ENCODE assay signal across 9 cellular contexts in the genomic region with DNA sequence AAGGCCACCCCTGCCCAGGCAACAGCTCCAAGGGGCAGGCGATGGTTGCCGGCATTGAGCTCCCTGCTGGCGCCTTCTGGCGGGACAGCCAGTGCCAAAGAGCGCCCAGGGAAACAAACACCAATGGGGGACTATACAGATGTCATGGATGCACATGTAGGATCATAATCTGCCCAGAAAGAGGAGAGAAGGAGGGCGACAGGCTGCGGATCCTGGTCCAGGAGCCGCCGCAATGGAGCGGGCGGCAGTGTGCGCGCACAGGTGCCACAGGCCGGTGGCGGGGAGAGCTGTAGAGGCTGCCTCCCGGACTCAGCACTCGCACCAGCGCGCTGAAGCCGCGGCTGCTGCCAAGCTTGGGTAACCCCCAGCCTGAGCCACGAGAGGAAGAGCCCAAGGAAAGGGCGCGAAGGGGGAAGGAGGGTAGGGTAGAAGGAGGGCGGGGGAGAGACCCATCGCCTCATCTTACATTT. TPM values are rescaled to one million over a fixed set of nuclear protein-coding genes. Genes with fewer than 3 reads are reported as not detected.
DNase-seq lines count a peak whose midpoint lies in the region; ATAC-seq and TF ChIP-seq lines count a peak whose summit lies in the region.
"Had no signal": no experiment of that assay in that cellular context is flagged by ENCODE, and none has a peak within 500 bp of the region (broad histone marks: within the 10 kb centered on the region; RNA-seq: fewer than 3 reads in every experiment).

No MANE protein-coding gene starts in this region.

- DNase-seq in A673 (ENCODE audit: low spot score) (peak; percentile 55), NCI-H1092 treated with DMSO at 0.1 percent for 48 hours (lab: John Stamatoyannopoulos, UW) (peak; percentile 82), astrocyte of the cerebellum (ENCODE audit: low read depth) (no peak), mesendoderm (peak; percentile 86), T-helper 17 cell (no peak), SW480 (ENCODE audit: low spot score) (no peak)
- DNase-seq in NK-92 treated with Interleukin-12 subunit alpha and Interleukin-12 subunit beta, amount 100 ng/mL, for 24 hours (lab: John Stamatoyannopoulos, UW): no peak
- DNase-seq: activated CD8-positive, alpha-beta T cell treated with anti-CD3 and anti-CD28 coated beads, Interleukin-2, amount 10 ng/mL, durations not matched to agents 7 days and 5 days had no signal

- no peak overlapping the region for H4K5ac ChIP-seq in mesendoderm (ENCODE audit: low read length)

- no peak overlapping the region for H2BK120ac ChIP-seq in mesendoderm (ENCODE audit: low read depth, low read length)

- no peak overlapping the region for H3K4me3 Mint-ChIP-seq in T-helper 17 cell
- H3K4me3 Mint-ChIP-seq: activated CD8-positive, alpha-beta T cell treated with anti-CD3 and anti-CD28 coated beads, Interleukin-2, amount 10 ng/mL, durations not matched to agents 7 days and 5 days had no signal

- peak overlapping the region; percentile 73 for H3K27ac ChIP-seq in A673 (ENCODE audit: low read depth, low read length, poor library complexity, severe bottlenecking)
- H3K27ac ChIP-seq in mesendoderm (ENCODE audit: low read depth, low read length): no peak overlapping the region

- no peak overlapping the region for H4K8ac ChIP-seq in mesendoderm (ENCODE audit: low read depth, low read length)

- intact Hi-C loops in A673 (cut with micrococcal nuclease; ENCODE audit: unreplicated experiment): no loop called here

- H2AK5ac ChIP-seq in mesendoderm (ENCODE audit: low read length): no peak overlapping the region

- WGBS in mesendoderm (ENCODE audit: extremely low coverage, insufficient coverage, low lambda C conversion rate): no CpG with 5 or more reads among the region's 26 CpGs

- 0 out of 2 replicates have a peak, but pooled peaks have one; percentile 16 for TF ChIP-seq CTCF in A673 (conservative IDR thresholded peaks at IDR 0.05; ENCODE audit: low read depth, low read length)
- peak; percentile 6 for TF ChIP-seq CTCF in astrocyte of the cerebellum (IDR thresholded peaks at IDR 0.05; ENCODE audit: low read depth, low read length, missing control alignments)

- peaks cover 33% of the 10 kb centered on the region for H3K27me3 Mint-ChIP-seq in T-helper 17 cell

- CTCF ChIA-PET in A673 (lab: Charles Lee): no interaction called here

- H2BK5ac ChIP-seq in mesendoderm (ENCODE audit: low read length): no peak overlapping the region

- in situ Hi-C loops in astrocyte of the cerebellum (cut with HindIII; ENCODE audit: low sequenced_read_pairs): no loop called here

- no peak overlapping the region for H3K23ac ChIP-seq in mesendoderm (ENCODE audit: low read length)

- POLR2A ChIA-PET in A673 (lab: Charles Lee; ENCODE audit: low non-redundant PET): interaction anchor here (0.6 kb wide), 1 partner anchor 10 kb away, joined by 3 read pairs; no protein-coding TSS in a partner anchor

- H3K36me3 Mint-ChIP-seq in T-helper 17 cell (ENCODE audit: low read depth): no peaks in the 10 kb centered on the region

- peak overlapping the region; percentile 85 for H3K4me2 ChIP-seq in mesendoderm (ENCODE audit: low read length)

- H3K27me3 ChIP-seq in A673 (replicated peaks; ENCODE audit: insufficient read depth, low read depth, low read length, poor library complexity): peaks cover 18% of the 10 kb centered on the region
- H3K27me3 ChIP-seq in mesendoderm (ENCODE audit: insufficient read depth, low read length, poor library complexity): no peaks in the 10 kb centered on the region

- no peak overlapping the region for H3K4ac ChIP-seq in mesendoderm (ENCODE audit: low read depth, low read length)

- H3K4me3 ChIP-seq in A673 (ENCODE audit: low read depth, low read length, poor library complexity, severe bottlenecking) (peak overlapping the region; percentile 57), astrocyte of the cerebellum (ENCODE audit: low read depth, low read length) (peak overlapping the region; percentile 41), mesendoderm (ENCODE audit: low read length) (peak overlapping the region; percentile 47)

- H3K79me1 ChIP-seq in mesendoderm (ENCODE audit: low read length): no peaks in the 10 kb centered on the region

- peaks cover 2% of the 10 kb centered on the region for H3K4me1 Mint-ChIP-seq in T-helper 17 cell

- H3K9ac ChIP-seq in mesendoderm (ENCODE audit: low read length): peak overlapping the region; percentile 64

- no peak overlapping the region for H3K18ac ChIP-seq in mesendoderm (ENCODE audit: low read length)

- no peaks in the 10 kb centered on the region for H3K9me3 ChIP-seq in A673 (ENCODE audit: low read depth, low read length, poor library complexity, severe bottlenecking)
- H3K9me3 ChIP-seq in T-helper 17 cell (ENCODE audit: control insufficient read depth, low read length, poor library complexity, severe bottlenecking): no peaks in the 10 kb centered on the region

- H3K27ac Mint-ChIP-seq in T-helper 17 cell: no peak overlapping the region
- H3K27ac Mint-ChIP-seq: activated CD8-positive, alpha-beta T cell treated with anti-CD3 and anti-CD28 coated beads, Interleukin-2, amount 10 ng/mL, durations not matched to agents 7 days and 5 days had no signal

- BruUV-seq in A673 (replicated peaks; lab: Mats Ljungman, UMichigan): no TSS peak

- H3K4me1 ChIP-seq in A673 (ENCODE audit: insufficient read depth, low read length, poor library complexity, severe bottlenecking) (no peaks in the 10 kb centered on the region), mesendoderm (ENCODE audit: control insufficient read depth, low read depth, low read length) (no peaks in the 10 kb centered on the region)

- H2BK15ac ChIP-seq in mesendoderm (replicated peaks; ENCODE audit: low read depth): no peak overlapping the region

- H3K79me2 ChIP-seq in mesendoderm (ENCODE audit: control insufficient read depth, insufficient read depth, low read length): no peaks in the 10 kb centered on the region

- H3K36me3 ChIP-seq in A673 (ENCODE audit: insufficient read depth, low read length, poor library complexity, severe bottlenecking): no peaks in the 10 kb centered on the region
- H3K36me3 ChIP-seq in mesendoderm (ENCODE audit: control insufficient read depth, insufficient read depth, low read length): no peaks in the 10 kb centered on the region

- ATAC-seq in T-helper 17 cell (no peak), GM18868 (IDR thresholded peaks at IDR 0.05; ENCODE audit: unreplicated experiment) (no peak)
- ATAC-seq: activated CD8-positive, alpha-beta T cell treated with anti-CD3 and anti-CD28 coated beads, Interleukin-2, amount 10 ng/mL, durations not matched to agents 7 days and 5 days had no signal

- peak overlapping the region; percentile 79 for H3K56ac ChIP-seq in mesendoderm (ENCODE audit: low read length)

RNA-seq across cellular contexts. Expression of gene FUT9, which starts 0.4 kb away (rescaled TPM):
- total RNA-seq in A673 (2021) (4.3 and 5.1 TPM in 2 replicates), T-helper 17 cell (not detected)
- 0.97 TPM for polyA plus RNA-seq in mesendoderm (2013, experiment 1 of 2)
- polyA plus RNA-seq in mesendoderm (2013, experiment 2 of 2): 0.97 TPM
- total RNA-seq: activated CD8-positive, alpha-beta T cell treated with anti-CD3 and anti-CD28 coated beads, Interleukin-2, amount 10 ng/mL, durations not matched to agents 7 days and 5 days had no signal

Comparison
In these comparisons a context has a peak if more than half of its experiments do, and no peak if none do; other contexts are left out.
1. DNase-seq: peak in A673 (single experiment), NCI-H1092 treated with DMSO at 0.1 percent for 48 hours (single experiment) and mesendoderm (single experiment); none in astrocyte of the cerebellum (single experiment), NK-92 treated with Interleukin-12 subunit alpha and Interleukin-12 subunit beta, amount 100 ng/mL, for 24 hours (single experiment), T-helper 17 cell (0 of 3) and SW480 (single experiment).
2. Peak in every context shown above with its lines, with median percentiles within 50 percentile points of each other: H3K4me3 ChIP-seq.